In genomic region chr10:75294866-75295692, GRCh38 we compare ENCODE assay signal across 1 cellular context.
TF ChIP-seq lines count a peak whose summit lies in the region.

No MANE protein-coding gene starts in this region.

TF ChIP-seq in HepG2, 621 proteins besides CTCF, POLR2A, EP300 and RAD21 (continued from another document and continues in another):
- TF ChIP-seq THAP9 (CRISPR knock-in tag; IDR thresholded peaks at IDR 0.05; ENCODE audit: borderline replicate concordance) = no peak
- TF ChIP-seq NR2F1 (CRISPR knock-in tag; IDR thresholded peaks at IDR 0.05) = peak in 1 of 2 experiments; percentile 6; a peak in 1 of 4 replicates
- peak; percentile 52 for TF ChIP-seq ASH2L (IDR thresholded peaks at IDR 0.05; ENCODE audit: insufficient read length, low read depth, low read length)
- TF ChIP-seq KLF9 (CRISPR knock-in tag; IDR thresholded peaks at IDR 0.05; ENCODE audit: low read depth) = no peak
- no peak for TF ChIP-seq ZNF253 (CRISPR knock-in tag; IDR thresholded peaks at IDR 0.05; ENCODE audit: borderline replicate concordance)
- TF ChIP-seq HINFP (CRISPR knock-in tag; IDR thresholded peaks at IDR 0.05; ENCODE audit: low read depth) = 0 out of 2 replicates have a peak, but pooled peaks have one; percentile 32
- peak; percentile 77; the same call in 1 of the 2 replicates for TF ChIP-seq TFAP4 (IDR thresholded peaks at IDR 0.05; ENCODE audit: borderline replicate concordance, low read depth)
- TF ChIP-seq SOX13 (IDR thresholded peaks at IDR 0.05) = peak; percentile 32; the same call in 1 of the 2 replicates
- peak in 1 of 2 experiments; percentile 21; a peak in 1 of 4 replicates for TF ChIP-seq SOX13 (CRISPR knock-in tag; conservative IDR thresholded peaks at IDR 0.05 in 1 of 2, IDR thresholded peaks at IDR 0.05 in 1 of 2)
- no peak for TF ChIP-seq THAP11 (CRISPR knock-in tag; IDR thresholded peaks at IDR 0.05)
- TF ChIP-seq DPF2 (CRISPR knock-in tag; IDR thresholded peaks at IDR 0.05; ENCODE audit: borderline replicate concordance, low read depth) = no peak
- no peak for TF ChIP-seq PHF20 (CRISPR knock-in tag; IDR thresholded peaks at IDR 0.05)
- TF ChIP-seq ZFP62 (CRISPR knock-in tag; IDR thresholded peaks at IDR 0.05) = no peak
- no peak for TF ChIP-seq ZNF383 (CRISPR knock-in tag; IDR thresholded peaks at IDR 0.05; ENCODE audit: borderline replicate concordance)
- no peak for TF ChIP-seq ZNF296 (CRISPR knock-in tag; conservative IDR thresholded peaks at IDR 0.05)
- TF ChIP-seq MEIS1 (CRISPR knock-in tag; IDR thresholded peaks at IDR 0.05; ENCODE audit: borderline replicate concordance) = peak; percentile 99
- peak; percentile 49; the same call in 1 of the 2 replicates for TF ChIP-seq PATZ1 (CRISPR knock-in tag; IDR thresholded peaks at IDR 0.05)
- TF ChIP-seq ZNF205 (CRISPR knock-in tag; IDR thresholded peaks at IDR 0.05) = no peak
- no peak for TF ChIP-seq ZFP36 (IDR thresholded peaks at IDR 0.05; ENCODE audit: borderline replicate concordance, low read depth, low read length, partially characterized antibody)
- TF ChIP-seq TFDP1 (CRISPR knock-in tag; IDR thresholded peaks at IDR 0.05; ENCODE audit: borderline replicate concordance) = peak; percentile 39; the same call in 1 of the 2 replicates
- TF ChIP-seq ZMYM4 (CRISPR knock-in tag; IDR thresholded peaks at IDR 0.05) = no peak; the same call in 1 of the 2 replicates
- no peak for TF ChIP-seq ZBTB40 (IDR thresholded peaks at IDR 0.05)
- TF ChIP-seq ZBTB40 (CRISPR knock-in tag; IDR thresholded peaks at IDR 0.05) = 0 out of 2 replicates have a peak, but pooled peaks have one; percentile 44
- TF ChIP-seq AHR (CRISPR knock-in tag; IDR thresholded peaks at IDR 0.05) = 0 out of 2 replicates have a peak, but pooled peaks have one; percentile 22
- TF ChIP-seq SETDB1 (CRISPR knock-in tag; IDR thresholded peaks at IDR 0.05; ENCODE audit: borderline replicate concordance) = no peak
- TF ChIP-seq REXO4 (CRISPR knock-in tag; IDR thresholded peaks at IDR 0.05; ENCODE audit: borderline replicate concordance) = no peak
- TF ChIP-seq ERF (CRISPR knock-in tag; IDR thresholded peaks at IDR 0.05) = 0 out of 2 replicates have a peak, but pooled peaks have one; percentile 39
- peak; percentile 20; the same call in 1 of the 2 replicates for TF ChIP-seq SALL2 (CRISPR knock-in tag; IDR thresholded peaks at IDR 0.05)
- TF ChIP-seq SP5 (CRISPR knock-in tag; IDR thresholded peaks at IDR 0.05; ENCODE audit: borderline replicate concordance, low read depth) = peak; percentile 23; the same call in 1 of the 2 replicates
- TF ChIP-seq ZBTB7B (CRISPR knock-in tag; IDR thresholded peaks at IDR 0.05) = peak; percentile 16
- TF ChIP-seq ZNF263 (CRISPR knock-in tag; IDR thresholded peaks at IDR 0.05) = peak; percentile 61; the same call in 1 of the 2 replicates
- no peak for TF ChIP-seq TFDP2 (CRISPR knock-in tag; IDR thresholded peaks at IDR 0.05)
- no peak for TF ChIP-seq ARNT2 (CRISPR knock-in tag; IDR thresholded peaks at IDR 0.05; ENCODE audit: low read depth)
- 0 out of 2 replicates have a peak, but pooled peaks have one; percentile 27 for TF ChIP-seq YEATS4 (CRISPR knock-in tag; IDR thresholded peaks at IDR 0.05; ENCODE audit: borderline replicate concordance)
